9 cellular contexts compared by ENCODE assay signal in the genomic region with DNA sequence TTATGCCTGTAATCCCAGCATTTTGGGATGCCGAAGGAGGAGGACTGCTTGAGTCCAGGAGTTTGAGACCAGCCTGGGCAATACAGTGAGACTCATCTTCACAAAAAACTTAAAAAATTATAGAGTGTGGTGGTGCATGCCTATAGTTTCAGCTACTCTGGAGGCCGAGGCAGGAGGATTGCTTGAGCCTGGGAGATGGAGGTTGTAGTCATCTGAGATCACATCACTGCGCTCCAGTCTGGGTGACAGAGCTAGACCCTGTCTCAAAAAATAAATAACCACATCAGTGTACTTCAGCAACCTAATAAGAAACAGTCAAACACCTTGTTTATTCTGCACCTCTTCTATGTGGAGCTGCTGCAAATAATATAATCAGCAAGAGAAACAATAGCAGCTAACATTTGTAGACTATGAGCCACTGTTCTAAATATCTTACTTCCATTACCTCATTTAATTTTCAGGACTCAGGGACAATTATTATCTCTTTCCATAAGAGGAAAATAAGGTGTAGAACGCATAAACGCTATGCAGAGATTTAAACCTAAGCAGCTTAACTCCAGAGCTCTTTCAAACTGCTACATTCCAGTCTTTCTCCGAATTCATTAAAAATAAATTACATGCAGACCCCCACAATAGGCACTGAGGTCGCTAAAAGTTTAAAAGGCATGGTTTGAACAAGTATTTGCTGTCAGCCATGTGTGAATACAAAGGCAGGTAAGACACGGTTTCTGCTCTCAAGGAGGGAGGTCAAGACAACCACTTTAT. TPM values are rescaled to one million over a fixed set of nuclear protein-coding genes. Genes with fewer than 3 reads are reported as not detected.
DNase-seq lines count a peak whose midpoint lies in the region; ATAC-seq and TF ChIP-seq lines count a peak whose summit lies in the region.
"Had no signal": no experiment of that assay in that cellular context is flagged by ENCODE, and none has a peak within 500 bp of the region (broad histone marks: within the 10 kb centered on the region; RNA-seq: fewer than 3 reads in every experiment).

No MANE protein-coding gene starts in this region.

- H3K27ac ChIP-seq in HEK293 (ENCODE audit: extremely low read depth, low read depth, low read length): no peak overlapping the region
- H3K27ac ChIP-seq in VCaP: peak overlapping the region; percentile 98
- peak overlapping the region in 2 of 4 donors; percentile 85 to 87 for H3K27ac ChIP-seq in gastroesophageal sphincter
- no peak overlapping the region for H3K27ac ChIP-seq in skeletal muscle tissue (ENCODE audit: low read depth, low read length)

- H3K4me3 ChIP-seq in HEK293 (ENCODE audit: low read depth, low read length) (peak overlapping the region; percentile 87), gastroesophageal sphincter (peak overlapping the region; percentile 67 to 88), skeletal muscle tissue (ENCODE audit: low read length in 3 of 3) (peak overlapping the region; percentile 88 to 94 (median 90))

- H3K27me3 ChIP-seq in gastroesophageal sphincter (no peaks in the 10 kb centered on the region), skeletal muscle tissue (ENCODE audit: control insufficient read depth in 3 of 3, insufficient read depth in 3 of 3, low read length in 3 of 3) (no peaks in the 10 kb centered on the region)

- H3K4me1 ChIP-seq in HEK293 (ENCODE audit: control insufficient read depth, insufficient read depth, low read length) (no peaks in the 10 kb centered on the region), gastroesophageal sphincter (peaks cover 0 to 20% (median 0%) of the 10 kb centered on the region in 3 donors), skeletal muscle tissue (ENCODE audit: control insufficient read depth in 3 of 3, insufficient read depth in 3 of 3, low read length in 3 of 3) (peaks cover 5 to 9% (median 7%) of the 10 kb centered on the region in 3 donors)

- H3K36me3 ChIP-seq in HEK293 (ENCODE audit: control insufficient read depth in 2 of 2, insufficient read depth in 1 of 2, low read length in 2 of 2) (peaks cover 4 to 30% of the 10 kb centered on the region in 2 experiments; a peak in 2 of 3 replicates), gastroesophageal sphincter (peaks cover 0 to 25% of the 10 kb centered on the region in 2 donors), skeletal muscle tissue (ENCODE audit: control insufficient read depth in 3 of 3, insufficient read depth in 3 of 3, low read length in 3 of 3) (peaks cover 7 to 17% (median 11%) of the 10 kb centered on the region in 3 donors)

- no peak for TF ChIP-seq POLR2A in gastroesophageal sphincter (IDR thresholded peaks at IDR 0.05)

- no peak for TF ChIP-seq EP300 in gastroesophageal sphincter (IDR thresholded peaks at IDR 0.05)

- H3K9ac ChIP-seq in skeletal muscle tissue (ENCODE audit: low read depth in 1 of 3, low read length in 3 of 3): peak overlapping the region; percentile 87 to 95 (median 90)

- CTCF ChIA-PET in HEK293 (lab: Yijun Ruan, JAX): interaction anchor here (1.5 to 5.0 kb wide), 2 partner anchors 9 to 345 kb away, joined by 6 to 40 read pairs; no protein-coding TSS in a partner anchor

- DNase-seq in activated CD8-positive, alpha-beta memory T cell treated with anti-CD3 and anti-CD28 coated beads for 24 hours: no peak
- DNase-seq in SW 1271 (lab: John Stamatoyannopoulos, UW): no peak
- DNase-seq: activated effector memory CD4-positive, alpha-beta T cell treated with Interleukin-2 at 50 U/mL for 16 hours had no signal

- WGBS in gastroesophageal sphincter (ENCODE audit: low coverage in 1 of 2), 2 donors: 28 to 32% methylated on average over 7 of the region's 8 CpGs

- TF ChIP-seq CTCF in HEK293 (tag by site-specific recombination; IDR thresholded peaks at IDR 0.05) (no peak), VCaP (conservative IDR thresholded peaks at IDR 0.05) (no peak), gastroesophageal sphincter (IDR thresholded peaks at IDR 0.05) (no peak)

- POLR2A ChIA-PET in HEK293 (lab: Yijun Ruan, JAX): interaction anchor here (0.5 to 1.6 kb wide), 2 partner anchors 15 to 511 kb away, joined by 4 to 5 read pairs; no protein-coding TSS in a partner anchor

- H3K9me3 ChIP-seq in HEK293 (ENCODE audit: control insufficient read depth, insufficient read depth, low read depth, low read length) (no peaks in the 10 kb centered on the region), gastroesophageal sphincter (no peaks in the 10 kb centered on the region), skeletal muscle tissue (ENCODE audit: control insufficient read depth in 3 of 3, low read length in 3 of 3) (no peaks in the 10 kb centered on the region)

- ATAC-seq in gastroesophageal sphincter: no peak
- no peak for ATAC-seq in GM18502 (IDR thresholded peaks at IDR 0.05; ENCODE audit: poor library complexity, unreplicated experiment)
- ATAC-seq in HG02588 (IDR thresholded peaks at IDR 0.05; ENCODE audit: unreplicated experiment): no peak

TF ChIP-seq in HEK293, 187 proteins besides CTCF, POLR2A, EP300 and RAD21:
- peak; percentile 44; the same call in 1 of the 2 replicates for TF ChIP-seq ZBTB6 (tag by site-specific recombination; IDR thresholded peaks at IDR 0.05)
- TF ChIP-seq SALL2 (tag by site-specific recombination; IDR thresholded peaks at IDR 0.05; ENCODE audit: borderline replicate concordance): no peak
- no peak for TF ChIP-seq ZNF776 (tag by site-specific recombination; IDR thresholded peaks at IDR 0.05; ENCODE audit: borderline replicate concordance)

RNA-seq across cellular contexts. Expression of gene NARS2, which starts 1.2 kb away (rescaled TPM):
- total RNA-seq in gastroesophageal sphincter (10 to 100 TPM in 1 of 4 donors, 1 to 10 TPM in 3; 9.0 to 22.1 (median 9.2) TPM), skeletal muscle tissue (17.2 TPM)
